Comparison of ENCODE assay signal across 14 cellular contexts in genomic region chr19:18487576-18488402, GRCh38. TPM values are rescaled to one million over a fixed set of nuclear protein-coding genes. Genes with fewer than 3 reads are reported as not detected.
DNase-seq lines count a peak whose midpoint lies in the region; ATAC-seq and TF ChIP-seq lines count a peak whose summit lies in the region.
"Had no signal": no experiment of that assay in that cellular context is flagged by ENCODE, and none has a peak within 500 bp of the region (broad histone marks: within the 10 kb centered on the region; RNA-seq: fewer than 3 reads in every experiment).

No MANE protein-coding gene starts in this region.

- WGBS in H9 (ENCODE audit: extremely low coverage, insufficient read length, low lambda C conversion rate) = no CpG with 5 or more reads among the region's 17 CpGs

- no peak overlapping the region for H2BK120ac ChIP-seq in H9 (ENCODE audit: low read depth, low read length, poor library complexity, severe bottlenecking)

- no peaks in the 10 kb centered on the region for H3K27me3 ChIP-seq in H9 (ENCODE audit: insufficient read depth, low read length)

- H2BK15ac ChIP-seq in H9 (ENCODE audit: low read depth, low read length) = no peak overlapping the region

- H4K5ac ChIP-seq in H9 (ENCODE audit: insufficient read length, low read depth, low read length) = no peak overlapping the region

- H3T11ph ChIP-seq in H9 (ENCODE audit: low read length) = no peak overlapping the region

- no peak overlapping the region for H4K91ac ChIP-seq in H9 (ENCODE audit: insufficient read length, low read depth, low read length)

- no peaks in the 10 kb centered on the region for H3K27me3 Mint-ChIP-seq in H9 (ENCODE audit: low read depth)
- no peaks in the 10 kb centered on the region for H3K27me3 Mint-ChIP-seq in natural killer cell treated with Interleukin-12 subunit alpha and Interleukin-12 subunit beta and Interleukin-15 and Interleukin-18, amount 100 ng/mL, for 72 hours
- H3K27me3 Mint-ChIP-seq: activated naive CD4-positive, alpha-beta T cell treated with anti-CD3 and anti-CD28 coated beads, Interleukin-2, amount 50 U/mL, for 24 hours had no signal

- no peak overlapping the region for H2AFZ ChIP-seq in H9 (ENCODE audit: low read length)

- peaks cover 2% of the 10 kb centered on the region for H4K20me1 ChIP-seq in H9 (ENCODE audit: control insufficient read depth, insufficient read depth, insufficient read length)

- no peak overlapping the region for H2AK5ac ChIP-seq in H9 (ENCODE audit: insufficient read length, low read length)

- H4K8ac ChIP-seq in H9 (replicated peaks; ENCODE audit: insufficient read length, low read depth, low read length) = no peak overlapping the region

- TF ChIP-seq CTCF in C4-2B (conservative IDR thresholded peaks at IDR 0.05) = no peak
- 0 out of 3 replicates have a peak, but pooled peaks have one; percentile 15 for TF ChIP-seq CTCF in H9 (conservative IDR thresholded peaks at IDR 0.05)
- no peak for TF ChIP-seq CTCF in coronary artery (IDR thresholded peaks at IDR 0.05)

- H2BK20ac ChIP-seq in H9 (ENCODE audit: low read depth, low read length, poor library complexity, severe bottlenecking) = no peak overlapping the region

- H3K4me3 ChIP-seq in coronary artery = no peak overlapping the region
- H3K4me3 ChIP-seq: mucosa of descending colon, prostate gland had no signal

- H2BK5ac ChIP-seq in H9 (ENCODE audit: insufficient read length, low read length) = no peak overlapping the region

- H3K9me3 Mint-ChIP-seq in H9 = no peaks in the 10 kb centered on the region
- no peaks in the 10 kb centered on the region for H3K9me3 Mint-ChIP-seq in natural killer cell treated with Interleukin-12 subunit alpha and Interleukin-12 subunit beta and Interleukin-15 and Interleukin-18, amount 100 ng/mL, for 72 hours
- H3K9me3 Mint-ChIP-seq: activated naive CD4-positive, alpha-beta T cell treated with anti-CD3 and anti-CD28 coated beads, Interleukin-2, amount 50 U/mL, for 24 hours had no signal

- no peaks in the 10 kb centered on the region for H3K9me3 ChIP-seq in H9 (ENCODE audit: control insufficient read depth, low read depth, low read length)
- H3K9me3 ChIP-seq: mucosa of descending colon, prostate gland had no signal

- DNase-seq in H9 = no peak
- DNase-seq in cerebellar cortex (ENCODE audit: low spot score) = peak; percentile 79
- no peak for DNase-seq in natural killer cell treated with Interleukin-12 subunit alpha and Interleukin-12 subunit beta and Interleukin-15 and Interleukin-18, amount 100 ng/mL, for 72 hours (ENCODE audit: low spot score)
- no peak for DNase-seq in coronary artery (ENCODE audit: low spot score)
- no peak for DNase-seq in NCI-H187 treated with DMSO at 0.1 percent for 48 hours (lab: John Stamatoyannopoulos, UW)
- DNase-seq in NCI-H1694 (lab: John Stamatoyannopoulos, UW) = no peak
- DNase-seq: Karpas-422; mucosa of descending colon; NCI-H2029 treated with DMSO at 0.1 percent for 48 hours; stimulated activated CD4-positive, alpha-beta T cell treated with anti-CD3 and anti-CD28 coated beads, Interleukin-1b, Interleukin-23, amount 100 ng/mL, for 48 hours had no signal

- no peaks in the 10 kb centered on the region for H3K79me1 ChIP-seq in H9 (ENCODE audit: insufficient read depth, low read depth, low read length, poor library complexity, severe bottlenecking)

- no peaks in the 10 kb centered on the region for H3K23me2 ChIP-seq in H9 (ENCODE audit: insufficient read length, low read depth, low read length, poor library complexity, severe bottlenecking)

- no peak overlapping the region for H3K9ac ChIP-seq in H9 (ENCODE audit: extremely low read depth, insufficient read length, low read length)

- no peak overlapping the region for H3K56ac ChIP-seq in H9 (ENCODE audit: insufficient read length, low read depth, low read length)

- no peaks in the 10 kb centered on the region; the same call in 1 of the 2 replicates for H3K79me2 ChIP-seq in H9 (ENCODE audit: insufficient read depth, low read length)

- H3K27ac Mint-ChIP-seq in H9 = peak overlapping the region in 1 of 3 experiments; percentile 61; a peak in 1 of 7 replicates
- peak overlapping the region; percentile 76 to 99 for H3K27ac Mint-ChIP-seq in natural killer cell treated with Interleukin-12 subunit alpha and Interleukin-12 subunit beta and Interleukin-15 and Interleukin-18, amount 100 ng/mL, for 72 hours
- H3K27ac Mint-ChIP-seq: activated naive CD4-positive, alpha-beta T cell treated with anti-CD3 and anti-CD28 coated beads, Interleukin-2, amount 50 U/mL, for 24 hours had no signal

- H2BK12ac ChIP-seq in H9 (ENCODE audit: insufficient read length, low read depth, low read length) = no peak overlapping the region

- no peak overlapping the region for H3K4me2 ChIP-seq in H9 (ENCODE audit: insufficient read depth, insufficient read length, low read length)

- H3K18ac ChIP-seq in H9 (ENCODE audit: insufficient read length, low read depth, low read length) = no peak overlapping the region

- H3K23ac ChIP-seq in H9 (ENCODE audit: insufficient read length, low read depth, low read length) = no peak overlapping the region

- H3K4me1 ChIP-seq in H9 (ENCODE audit: insufficient read depth, low read length) = no peaks in the 10 kb centered on the region

- H3K4me1 Mint-ChIP-seq in H9 = peaks cover 32 to 39% of the 10 kb centered on the region in 2 experiments
- peaks cover 63 to 80% of the 10 kb centered on the region in 2 donors for H3K4me1 Mint-ChIP-seq in natural killer cell treated with Interleukin-12 subunit alpha and Interleukin-12 subunit beta and Interleukin-15 and Interleukin-18, amount 100 ng/mL, for 72 hours (ENCODE audit: low read depth in 2 of 2)

- H3K27ac ChIP-seq in C4-2B = peak overlapping the region; percentile 67
- no peak overlapping the region for H3K27ac ChIP-seq in H9 (ENCODE audit: insufficient read length, low read depth, low read length)
- peak overlapping the region in 1 of 2 donors; percentile 78 for H3K27ac ChIP-seq in coronary artery
- H3K27ac ChIP-seq: prostate gland had no signal

- H3K36me3 Mint-ChIP-seq in H9 (ENCODE audit: insufficient read depth in 1 of 3, low read depth in 3 of 3) = peaks cover 0 to 3% (median 0%) of the 10 kb centered on the region in 3 experiments; a peak in 2 of 7 replicates
- no peaks in the 10 kb centered on the region for H3K36me3 Mint-ChIP-seq in natural killer cell treated with Interleukin-12 subunit alpha and Interleukin-12 subunit beta and Interleukin-15 and Interleukin-18, amount 100 ng/mL, for 72 hours
- H3K36me3 Mint-ChIP-seq: activated naive CD4-positive, alpha-beta T cell treated with anti-CD3 and anti-CD28 coated beads, Interleukin-2, amount 50 U/mL, for 24 hours had no signal

- H3K4ac ChIP-seq in H9 (ENCODE audit: low read depth, low read length) = no peak overlapping the region

- ATAC-seq in natural killer cell treated with Interleukin-12 subunit alpha and Interleukin-12 subunit beta and Interleukin-15 and Interleukin-18, amount 100 ng/mL, for 72 hours = no peak
- no peak for ATAC-seq in GM19397 (IDR thresholded peaks at IDR 0.05; ENCODE audit: unreplicated experiment)

- no peak overlapping the region for H3K4me3 Mint-ChIP-seq in H9
- peak overlapping the region; percentile 16 for H3K4me3 Mint-ChIP-seq in natural killer cell treated with Interleukin-12 subunit alpha and Interleukin-12 subunit beta and Interleukin-15 and Interleukin-18, amount 100 ng/mL, for 72 hours
- H3K4me3 Mint-ChIP-seq: activated naive CD4-positive, alpha-beta T cell treated with anti-CD3 and anti-CD28 coated beads, Interleukin-2, amount 50 U/mL, for 24 hours had no signal

- no peak overlapping the region for H3K14ac ChIP-seq in H9 (ENCODE audit: insufficient read depth, low read length)

RNA-seq across cellular contexts. Expression of gene ELL, which starts 34.1 kb away (rescaled TPM):
- 15.5 and 17.0 TPM in 2 replicates for total RNA-seq in H9 (2021)
- 10 to 100 TPM; 52.3 to 75.2 TPM for total RNA-seq in natural killer cell treated with Interleukin-12 subunit alpha and Interleukin-12 subunit beta and Interleukin-15 and Interleukin-18, amount 100 ng/mL, for 72 hours

RNA-seq across cellular contexts. Expression of gene ISYNA1, which starts 49.9 kb away (rescaled TPM):
- 241 and 255 TPM in 2 replicates for total RNA-seq in H9 (2021)
- total RNA-seq in natural killer cell treated with Interleukin-12 subunit alpha and Interleukin-12 subunit beta and Interleukin-15 and Interleukin-18, amount 100 ng/mL, for 72 hours = 10 to 100 TPM; 19.0 to 25.6 TPM

RNA-seq across cellular contexts. Expression of gene FKBP8, which starts 55.6 kb away (rescaled TPM):
- total RNA-seq in H9 (2021) = 308 and 310 TPM in 2 replicates
- total RNA-seq in natural killer cell treated with Interleukin-12 subunit alpha and Interleukin-12 subunit beta and Interleukin-15 and Interleukin-18, amount 100 ng/mL, for 72 hours = 100 to 1,000 TPM; 199 to 208 TPM
